In the genomic region with DNA sequence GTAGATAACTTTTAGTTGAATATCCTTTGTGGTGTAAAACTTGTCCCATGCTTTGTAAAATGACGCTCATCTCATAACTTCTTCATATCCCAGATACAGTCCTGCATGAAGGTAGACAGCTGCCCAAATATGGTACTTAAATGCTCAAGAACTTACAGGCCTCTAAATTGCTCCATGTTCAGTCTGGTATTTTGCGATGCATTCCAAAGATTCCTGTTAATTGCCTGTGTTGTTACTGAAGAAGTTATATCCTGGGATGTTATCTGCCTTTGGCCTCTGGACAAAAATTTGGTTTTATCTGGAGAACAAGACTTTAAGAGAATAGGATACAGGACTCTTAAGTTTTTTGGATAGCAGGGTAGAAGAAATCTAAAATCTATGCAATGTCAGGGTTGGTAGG, we compare ENCODE assay signal across 1 cellular context.
TF ChIP-seq lines count a peak whose summit lies in the region.

No MANE protein-coding gene starts in this region.

TF ChIP-seq in SK-N-SH treated with all-trans-retinoic acid at 6 μM for 48 hours, 23 proteins besides CTCF, POLR2A, EP300 and RAD21 (continued from another document):
- TF ChIP-seq, protein P1, sequence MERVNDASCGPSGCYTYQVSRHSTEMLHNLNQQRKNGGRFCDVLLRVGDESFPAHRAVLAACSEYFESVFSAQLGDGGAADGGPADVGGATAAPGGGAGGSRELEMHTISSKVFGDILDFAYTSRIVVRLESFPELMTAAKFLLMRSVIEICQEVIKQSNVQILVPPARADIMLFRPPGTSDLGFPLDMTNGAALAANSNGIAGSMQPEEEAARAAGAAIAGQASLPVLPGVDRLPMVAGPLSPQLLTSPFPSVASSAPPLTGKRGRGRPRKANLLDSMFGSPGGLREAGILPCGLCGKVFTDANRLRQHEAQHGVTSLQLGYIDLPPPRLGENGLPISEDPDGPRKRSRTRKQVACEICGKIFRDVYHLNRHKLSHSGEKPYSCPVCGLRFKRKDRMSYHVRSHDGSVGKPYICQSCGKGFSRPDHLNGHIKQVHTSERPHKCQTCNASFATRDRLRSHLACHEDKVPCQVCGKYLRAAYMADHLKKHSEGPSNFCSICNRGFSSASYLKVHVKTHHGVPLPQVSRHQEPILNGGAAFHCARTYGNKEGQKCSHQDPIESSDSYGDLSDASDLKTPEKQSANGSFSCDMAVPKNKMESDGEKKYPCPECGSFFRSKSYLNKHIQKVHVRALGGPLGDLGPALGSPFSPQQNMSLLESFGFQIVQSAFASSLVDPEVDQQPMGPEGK (CRISPR knock-in tag; IDR thresholded peaks at IDR 0.05; ENCODE audit: borderline replicate concordance): no peak
- no peak for TF ChIP-seq ZC3H10 (CRISPR knock-in tag; IDR thresholded peaks at IDR 0.05)
- peak; percentile 37; the same call in 1 of the 2 replicates for TF ChIP-seq ZFP30 (CRISPR knock-in tag; IDR thresholded peaks at IDR 0.05)
- peak; percentile 45; the same call in 1 of the 2 replicates for TF ChIP-seq ISL1 (CRISPR knock-in tag; IDR thresholded peaks at IDR 0.05)
- TF ChIP-seq, protein P2, sequence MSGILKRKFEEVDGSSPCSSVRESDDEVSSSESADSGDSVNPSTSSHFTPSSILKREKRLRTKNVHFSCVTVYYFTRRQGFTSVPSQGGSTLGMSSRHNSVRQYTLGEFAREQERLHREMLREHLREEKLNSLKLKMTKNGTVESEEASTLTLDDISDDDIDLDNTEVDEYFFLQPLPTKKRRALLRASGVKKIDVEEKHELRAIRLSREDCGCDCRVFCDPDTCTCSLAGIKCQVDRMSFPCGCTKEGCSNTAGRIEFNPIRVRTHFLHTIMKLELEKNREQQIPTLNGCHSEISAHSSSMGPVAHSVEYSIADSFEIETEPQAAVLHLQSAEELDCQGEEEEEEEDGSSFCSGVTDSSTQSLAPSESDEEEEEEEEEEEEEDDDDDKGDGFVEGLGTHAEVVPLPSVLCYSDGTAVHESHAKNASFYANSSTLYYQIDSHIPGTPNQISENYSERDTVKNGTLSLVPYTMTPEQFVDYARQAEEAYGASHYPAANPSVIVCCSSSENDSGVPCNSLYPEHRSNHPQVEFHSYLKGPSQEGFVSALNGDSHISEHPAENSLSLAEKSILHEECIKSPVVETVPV (CRISPR knock-in tag; IDR thresholded peaks at IDR 0.05): no peak
- no peak for TF ChIP-seq TCF4 (CRISPR knock-in tag; IDR thresholded peaks at IDR 0.05; ENCODE audit: borderline replicate concordance)
TF ChIP-seq in SK-N-SH treated with all-trans-retinoic acid at 6 μM for 48 hours: peak in this region for 2.
